In the genomic region with DNA sequence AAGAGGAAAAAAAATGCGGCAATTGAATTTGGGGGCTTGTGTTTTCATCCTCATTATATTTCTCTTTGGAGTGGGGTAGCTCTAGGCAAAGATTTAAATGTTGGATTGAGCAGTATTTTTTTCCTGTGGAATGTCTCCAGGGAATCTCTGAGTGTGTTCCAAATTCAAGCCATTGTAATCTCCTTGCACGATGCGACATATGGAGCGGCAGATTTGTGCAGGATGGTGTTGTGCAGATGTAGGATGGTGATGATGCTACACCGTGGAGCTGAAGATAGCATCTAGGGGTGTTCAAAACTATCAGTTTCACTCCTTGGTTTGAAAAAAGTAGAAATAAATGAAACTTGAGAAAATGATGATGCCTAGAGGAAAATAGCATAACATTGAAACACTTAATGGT, we compare ENCODE assay signal across 22 cellular contexts.
"Had no signal": no experiment of that assay in that cellular context is flagged by ENCODE, and none has a peak within 500 bp of the region (broad histone marks: within the 10 kb centered on the region; RNA-seq: fewer than 3 reads in every experiment).

No MANE protein-coding gene starts in this region.

- H3K79me2 ChIP-seq: parathyroid adenoma had no signal

- DNase-seq: activated CD4-positive, alpha-beta T cell treated with anti-CD3 and anti-CD28 coated beads for 1 hour; activated CD4-positive, alpha-beta T cell treated with anti-CD3 and anti-CD28 coated beads, Interleukin-2, amount 50 U/mL, for 1 hour; activated CD8-positive, alpha-beta T cell treated with anti-CD3 and anti-CD28 coated beads, Interleukin-2, amount 10 ng/mL, durations not matched to agents 7 days and 5 days; activated gamma-delta T cell; activated naive CD4-positive, alpha-beta T cell treated with anti-CD3 and anti-CD28 coated beads, Interleukin-2, amount 50 U/mL, for 16 hours; body of pancreas; effector memory CD8-positive, alpha-beta T cell; heart right ventricle; left colon; right lobe of liver; stimulated activated CD4-positive, alpha-beta T cell treated with anti-CD3 and anti-CD28 coated beads, Interleukin-1b, Interleukin-23, amount 100 ng/mL, for 48 hours; stimulated activated naive CD8-positive, alpha-beta T cell treated with anti-CD3 and anti-CD28 coated beads, Interleukin-15, amount 100 ng/mL, for 72 hours; T-helper 9 cell had no signal

- H2AFZ ChIP-seq: parathyroid adenoma had no signal

- H3K27ac Mint-ChIP-seq: activated CD8-positive, alpha-beta T cell treated with anti-CD3 and anti-CD28 coated beads, Interleukin-2, amount 10 ng/mL, durations not matched to agents 7 days and 5 days; activated T-helper 1 cell treated with anti-CD3 and anti-CD28 coated beads, Interleukin-12 subunit alpha, Interleukin-12 subunit beta, Interleukin-2, Interleukin-4 antibody, amounts not matched to agents 30 ng/mL and 10 ng/mL and 1 ng/mL, durations not matched to agents 14 hours and 24 hours and 36 hours; effector memory CD8-positive, alpha-beta T cell; memory B cell; nephron; stimulated activated effector memory CD8-positive, alpha-beta T cell treated with anti-CD3 and anti-CD28 coated beads, Interleukin-12 subunit alpha, Interleukin-12 subunit beta, amount 100 ng/mL, for 72 hours; stimulated activated naive CD8-positive, alpha-beta T cell treated with anti-CD3 and anti-CD28 coated beads, Interleukin-15, amount 100 ng/mL, for 72 hours had no signal

- H3K36me3 ChIP-seq: esophagus muscularis mucosa, heart right ventricle, right lobe of liver, suprapubic skin, tibial nerve had no signal

- H3K9me3 Mint-ChIP-seq: memory B cell, nephron had no signal

- H3K27me3 ChIP-seq: body of pancreas, esophagus muscularis mucosa, heart right ventricle, right lobe of liver, suprapubic skin, tibial nerve had no signal

- H3K27ac ChIP-seq: body of pancreas, esophagus muscularis mucosa, heart right ventricle, parathyroid adenoma, right lobe of liver, skin epidermis, suprapubic skin, tibial nerve had no signal

- H3K36me3 Mint-ChIP-seq: memory B cell; stimulated activated effector memory CD8-positive, alpha-beta T cell treated with anti-CD3 and anti-CD28 coated beads, Interleukin-12 subunit alpha, Interleukin-12 subunit beta, amount 100 ng/mL, for 72 hours had no signal

- H3K9ac ChIP-seq: parathyroid adenoma had no signal

- H3K4me3 ChIP-seq: body of pancreas, esophagus muscularis mucosa, heart right ventricle, right lobe of liver, skin epidermis, suprapubic skin, tibial nerve had no signal

- H3K4me1 ChIP-seq: body of pancreas, esophagus muscularis mucosa, heart right ventricle, parathyroid adenoma, right lobe of liver, suprapubic skin, tibial nerve had no signal

- ATAC-seq: activated CD8-positive, alpha-beta T cell treated with anti-CD3 and anti-CD28 coated beads, Interleukin-2, amount 10 ng/mL, durations not matched to agents 7 days and 5 days; body of pancreas; effector memory CD8-positive, alpha-beta T cell; heart right ventricle; left colon; right lobe of liver; stimulated activated effector memory CD8-positive, alpha-beta T cell treated with anti-CD3 and anti-CD28 coated beads, Interleukin-12 subunit alpha, Interleukin-12 subunit beta, amount 100 ng/mL, for 72 hours; stimulated activated naive CD8-positive, alpha-beta T cell treated with anti-CD3 and anti-CD28 coated beads, Interleukin-15, amount 100 ng/mL, for 72 hours had no signal

- H3K9me3 ChIP-seq: body of pancreas, esophagus muscularis mucosa, right lobe of liver, suprapubic skin, tibial nerve had no signal
